Comparison of ENCODE assay signal across 20 cellular contexts in genomic region chr12:65940744-65941143, GRCh38.
DNase-seq lines count a peak whose midpoint lies in the region; ATAC-seq and TF ChIP-seq lines count a peak whose summit lies in the region.
"Had no signal": no experiment of that assay in that cellular context is flagged by ENCODE, and none has a peak within 500 bp of the region (broad histone marks: within the 10 kb centered on the region; RNA-seq: fewer than 3 reads in every experiment).

No MANE protein-coding gene starts in this region.

- H3K4me2 ChIP-seq in HCT116 (ENCODE audit: low read length) (peak overlapping the region; percentile 42), fibroblast of lung (ENCODE audit: extremely low read depth, insufficient read depth, low read length) (peak overlapping the region; percentile 82), skeletal muscle satellite cell (ENCODE audit: low read length) (peak overlapping the region; percentile 57)

- POLR2A ChIA-PET in HCT116 (lab: Charles Lee), result interaction anchor here (1.3 to 1.4 kb wide), 2 partner anchors 10 to 190 kb away, joined by 3 to 4 read pairs; partner anchors contain the start of gene LLPH

- H4K20me1 ChIP-seq in HCT116 (ENCODE audit: insufficient read depth) (no peaks in the 10 kb centered on the region), fibroblast of lung (ENCODE audit: control insufficient read depth, extremely low read depth, insufficient read depth, low read length) (no peaks in the 10 kb centered on the region)

- CTCF ChIA-PET in HCT116 (lab: Charles Lee), result interaction anchor here (1.0 kb wide), 1 partner anchor 384 kb away, joined by 3 read pairs; no protein-coding TSS in a partner anchor

- no peaks in the 10 kb centered on the region for H3K27me3 ChIP-seq in HCT116 (ENCODE audit: insufficient read depth, low read length)
- H3K27me3 ChIP-seq in RWPE2 (ENCODE audit: insufficient read depth, poor library complexity, severe bottlenecking), result no peaks in the 10 kb centered on the region
- H3K27me3 ChIP-seq in fibroblast of lung (ENCODE audit: control insufficient read depth, insufficient read depth, low read length), result no peaks in the 10 kb centered on the region
- no peaks in the 10 kb centered on the region for H3K27me3 ChIP-seq in skeletal muscle satellite cell (ENCODE audit: control insufficient read depth, insufficient read depth, low read length)
- H3K27me3 ChIP-seq: gastroesophageal sphincter had no signal

- in situ Hi-C loops in GM13977 (cut with MboI; ENCODE audit: low pct_unique_long_range_greater_than_20kb, low sequenced_read_pairs, unreplicated experiment), result no loop called here

- DNase-seq in HCT116 (ENCODE audit: low read depth, low spot score) (no peak), RWPE2 (ENCODE audit: low spot score) (no peak), fibroblast of lung (ENCODE audit: low read depth in 2 of 2) (no peak), GM13977 (ENCODE audit: low spot score) (no peak), NCI-H1694 treated with DMSO at 0.1 percent for 48 hours (lab: John Stamatoyannopoulos, UW) (no peak)
- DNase-seq: activated CD8-positive, alpha-beta memory T cell treated with anti-CD3 and anti-CD28 coated beads, Interleukin-2, amount 50 U/mL, for 4 hours; activated naive CD8-positive, alpha-beta T cell treated with anti-CD3 and anti-CD28 coated beads for 36 hours; CD4-positive, alpha-beta memory T cell; Kasumi-1; left ventricle myocardium superior; NCI-H187 treated with DMSO at 0.1 percent for 48 hours; NCI-H526; right cardiac atrium; stimulated activated naive CD4-positive, alpha-beta T cell treated with Interleukin-2 at 50 U/mL for 16 hours; WERI-Rb-1 had no signal

- RAD21 ChIA-PET in HCT116 (lab: Charles Lee; ENCODE audit: low non-redundant PET in 1 of 2, low total read pairs in 2 of 2, uncharacterized antibody in 2 of 2, unreplicated experiment in 2 of 2), result no interaction called here

- peaks cover 99% of the 10 kb centered on the region for H3K79me2 ChIP-seq in HCT116 (ENCODE audit: insufficient read depth, low read length)
- peaks cover 47% of the 10 kb centered on the region for H3K79me2 ChIP-seq in fibroblast of lung (ENCODE audit: control insufficient read depth, insufficient read depth, low read length)
- H3K79me2 ChIP-seq: parathyroid adenoma had no signal

- no peak overlapping the region for H3K4me3 ChIP-seq in HCT116 (replicated peaks in 1 of 2; ENCODE audit: low read depth in 1 of 2, low read length in 2 of 2)
- no peak overlapping the region for H3K4me3 ChIP-seq in RWPE2 (ENCODE audit: severe bottlenecking)
- peak overlapping the region in 2 of 4 experiments; percentile 6 to 12 for H3K4me3 ChIP-seq in fibroblast of lung (replicated peaks in 1 of 4; ENCODE audit: control extremely low read depth in 1 of 4, insufficient read depth in 1 of 4, low read depth in 3 of 4, low read length in 4 of 4)
- H3K4me3 ChIP-seq in skeletal muscle satellite cell (ENCODE audit: low read length), result no peak overlapping the region
- H3K4me3 ChIP-seq: gastroesophageal sphincter had no signal

- H3K27ac ChIP-seq in HCT116 (ENCODE audit: low read depth, low read length), result peak overlapping the region; percentile 66
- peak overlapping the region; percentile 77 for H3K27ac ChIP-seq in RWPE2 (ENCODE audit: poor library complexity, severe bottlenecking)
- peak overlapping the region; percentile 71 for H3K27ac ChIP-seq in fibroblast of lung (ENCODE audit: insufficient read depth, low read length)
- H3K27ac ChIP-seq: gastroesophageal sphincter, parathyroid adenoma, WERI-Rb-1 had no signal

- H2AFZ ChIP-seq in HCT116 (ENCODE audit: low read depth, low read length, poor library complexity, severe bottlenecking) (no peak overlapping the region), fibroblast of lung (ENCODE audit: low read length) (no peak overlapping the region)
- H2AFZ ChIP-seq: parathyroid adenoma had no signal

- TF ChIP-seq CTCF in HCT116 (IDR thresholded peaks at IDR 0.05 in 2 of 3, conservative IDR thresholded peaks at IDR 0.05 in 1 of 3; ENCODE audit: borderline replicate concordance in 1 of 3, insufficient read depth in 1 of 3, low read depth in 2 of 3, low read length in 2 of 3) (no peak), RWPE2 (IDR thresholded peaks at IDR 0.05; ENCODE audit: poor library complexity, severe bottlenecking) (no peak), fibroblast of lung (conservative IDR thresholded peaks at IDR 0.05 in 1 of 2, IDR thresholded peaks at IDR 0.05 in 1 of 2; ENCODE audit: low read depth in 1 of 2, low read length in 2 of 2) (no peak), GM13977 (IDR thresholded peaks at IDR 0.05; ENCODE audit: extremely low read depth, insufficient read depth, missing control alignments) (no peak)

- no peak for TF ChIP-seq RAD21 in HCT116 (IDR thresholded peaks at IDR 0.05; ENCODE audit: low read depth)

- intact Hi-C loops in HCT116 (cut with micrococcal nuclease), result loop anchor here (5.0 kb wide), 1 partner anchor 338 kb away; no protein-coding TSS in a partner anchor

- H3K36me3 ChIP-seq in HCT116 (ENCODE audit: control insufficient read depth in 1 of 2, insufficient read depth in 2 of 2, low read length in 2 of 2), result no peaks in the 10 kb centered on the region
- peaks cover 88% of the 10 kb centered on the region for H3K36me3 ChIP-seq in RWPE2 (ENCODE audit: low read depth)
- no peaks in the 10 kb centered on the region for H3K36me3 ChIP-seq in fibroblast of lung (ENCODE audit: control insufficient read depth, insufficient read depth, low read length)
- H3K36me3 ChIP-seq in skeletal muscle satellite cell (ENCODE audit: insufficient read depth, low read length), result peaks cover 65% of the 10 kb centered on the region
- H3K36me3 ChIP-seq: gastroesophageal sphincter, WERI-Rb-1 had no signal

- H3K4me1 ChIP-seq in HCT116 (ENCODE audit: control insufficient read depth in 1 of 2, insufficient read depth in 2 of 2, low read length in 2 of 2), result peaks cover 94 to 100% of the 10 kb centered on the region in 2 experiments
- peaks cover 88% of the 10 kb centered on the region for H3K4me1 ChIP-seq in RWPE2 (ENCODE audit: insufficient read depth, poor library complexity, severe bottlenecking)
- H3K4me1 ChIP-seq in fibroblast of lung (ENCODE audit: control insufficient read depth, extremely low read depth, insufficient read depth, low read length), result peaks cover 31% of the 10 kb centered on the region
- H3K4me1 ChIP-seq in skeletal muscle satellite cell (ENCODE audit: control insufficient read depth, insufficient read depth, low read length), result peaks cover 93% of the 10 kb centered on the region
- H3K4me1 ChIP-seq: parathyroid adenoma had no signal

- ATAC-seq in HCT116 (no peak), RWPE2 (ENCODE audit: low read depth) (no peak), HG03432 (IDR thresholded peaks at IDR 0.05; ENCODE audit: unreplicated experiment) (no peak)
- ATAC-seq: gastroesophageal sphincter; left ventricle myocardium superior; natural killer cell treated with Interleukin-12 subunit alpha and Interleukin-12 subunit beta and Interleukin-15 and Interleukin-18, amount 100 ng/mL, for 72 hours had no signal

- no peaks in the 10 kb centered on the region for H3K9me2 ChIP-seq in HCT116 (ENCODE audit: insufficient read depth)

- no peak for TF ChIP-seq POLR2A in HCT116 (IDR thresholded peaks at IDR 0.05; ENCODE audit: borderline replicate concordance, extremely low read depth, insufficient read depth, insufficient read length)

- H3K9me3 ChIP-seq in HCT116 (ENCODE audit: control insufficient read depth in 1 of 2, insufficient read depth in 1 of 2, low read depth in 1 of 2, low read length in 2 of 2) (no peaks in the 10 kb centered on the region), RWPE2 (ENCODE audit: severe bottlenecking) (no peaks in the 10 kb centered on the region), fibroblast of lung (ENCODE audit: control insufficient read depth, insufficient read depth, low read depth, low read length) (no peaks in the 10 kb centered on the region), skeletal muscle satellite cell (replicated peaks; ENCODE audit: low read length) (no peaks in the 10 kb centered on the region)
- H3K9me3 ChIP-seq: gastroesophageal sphincter had no signal

- BruUV-seq in HCT116 (replicated peaks; lab: Mats Ljungman, UMichigan), result no TSS peak

- H3K9ac ChIP-seq in HCT116 (ENCODE audit: low read length), result peak overlapping the region; percentile 25
- H3K9ac ChIP-seq in fibroblast of lung (ENCODE audit: insufficient read depth, low read length), result no peak overlapping the region
- peak overlapping the region; percentile 46 for H3K9ac ChIP-seq in skeletal muscle satellite cell (ENCODE audit: low read depth, low read length)
- H3K9ac ChIP-seq: parathyroid adenoma had no signal

TF ChIP-seq in HCT116, 20 proteins besides CTCF, POLR2A, EP300 and RAD21 (continues in another document):
- TF ChIP-seq MAX (IDR thresholded peaks at IDR 0.05), result peak; percentile 23; the same call in 1 of the 2 replicates
- TF ChIP-seq CBX3 (IDR thresholded peaks at IDR 0.05; ENCODE audit: low read depth), result no peak
- no peak for TF ChIP-seq REST (IDR thresholded peaks at IDR 0.05; ENCODE audit: low read depth)
- peak; percentile 22 for TF ChIP-seq FOSL1 (IDR thresholded peaks at IDR 0.05; ENCODE audit: low read depth)
